Comparison of ENCODE assay signal across 1 cellular context in genomic region chr10:11180228-11180627, GRCh38.
TF ChIP-seq lines count a peak whose summit lies in the region.

No MANE protein-coding gene starts in this region.

TF ChIP-seq in GM12878, 131 proteins besides CTCF, POLR2A, EP300 and RAD21 (continued from another document):
- no peak for TF ChIP-seq YBX1 (IDR thresholded peaks at IDR 0.05)
- no peak for TF ChIP-seq CREM (IDR thresholded peaks at IDR 0.05; ENCODE audit: low read depth)
- 0 out of 2 replicates have a peak, but pooled peaks have one; percentile 21 for TF ChIP-seq ZBED1 (IDR thresholded peaks at IDR 0.05; ENCODE audit: borderline replicate concordance)
- no peak for TF ChIP-seq CUX1 (IDR thresholded peaks at IDR 0.05; ENCODE audit: insufficient replicate concordance, low read depth, low read length)
- TF ChIP-seq SMAD5 (IDR thresholded peaks at IDR 0.05; ENCODE audit: low read depth) = peak; percentile 65; the same call in 1 of the 2 replicates
- peak; percentile 47; the same call in 1 of the 2 replicates for TF ChIP-seq SPI1 (IDR thresholded peaks at IDR 0.05; ENCODE audit: borderline replicate concordance, insufficient read depth, low read depth, low read length)
- TF ChIP-seq CHD2 (IDR thresholded peaks at IDR 0.05; ENCODE audit: borderline replicate concordance, low read depth, low read length) = no peak
- peak; percentile 62; the same call in 1 of the 2 replicates for TF ChIP-seq ZNF687 (IDR thresholded peaks at IDR 0.05)
- no peak for TF ChIP-seq IRF3 (IDR thresholded peaks at IDR 0.05)
- TF ChIP-seq MEF2A (IDR thresholded peaks at IDR 0.05; ENCODE audit: insufficient read depth, low read depth, low read length) = no peak
- TF ChIP-seq YY1 (IDR thresholded peaks at IDR 0.05; ENCODE audit: low read depth, low read length) = 0 out of 2 replicates have a peak, but pooled peaks have one; percentile 6
- TF ChIP-seq WRNIP1 (IDR thresholded peaks at IDR 0.05; ENCODE audit: borderline replicate concordance, low read depth, low read length) = 0 out of 2 replicates have a peak, but pooled peaks have one; percentile 29
- peak; percentile 26; the same call in 1 of the 2 replicates for TF ChIP-seq MLLT1 (IDR thresholded peaks at IDR 0.05)
- TF ChIP-seq NRF1 (conservative IDR thresholded peaks at IDR 0.05; ENCODE audit: low read depth, low read length) = no peak
- peak; percentile 45; the same call in 1 of the 2 replicates for TF ChIP-seq NR2F1 (conservative IDR thresholded peaks at IDR 0.05)
- no peak for TF ChIP-seq EED (IDR thresholded peaks at IDR 0.05; ENCODE audit: low read depth)
- TF ChIP-seq ETV6 (conservative IDR thresholded peaks at IDR 0.05 in 1 of 2, IDR thresholded peaks at IDR 0.05 in 1 of 2; ENCODE audit: borderline replicate concordance in 1 of 2, low read depth in 1 of 2) = 0 out of 4 replicates have a peak, but pooled peaks of 1 of the 2 experiments have one; percentile 41
